ENCODE assay signal across 1 cellular context in the genomic region with DNA sequence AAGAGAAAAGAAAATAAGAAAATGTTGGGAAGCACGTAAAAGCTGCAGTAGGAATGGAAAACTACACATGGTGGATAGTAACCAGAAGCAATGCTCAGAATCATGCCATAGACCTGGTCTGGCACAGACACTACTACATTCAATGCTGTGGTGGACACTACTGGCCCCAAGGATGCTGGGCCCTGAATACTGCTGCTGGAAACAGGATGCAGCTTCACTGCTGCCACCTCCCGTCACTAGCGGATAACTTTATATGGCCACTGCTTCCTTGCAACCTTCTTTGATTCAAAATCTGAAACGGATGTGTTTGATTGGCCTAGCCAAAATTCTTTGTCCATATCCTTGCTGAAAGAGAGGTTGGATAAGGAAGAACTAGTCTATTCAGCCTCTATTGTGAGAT.
TF ChIP-seq lines count a peak whose summit lies in the region.

No MANE protein-coding gene starts in this region.

TF ChIP-seq in HepG2, 621 proteins besides CTCF, POLR2A, EP300 and RAD21 (continued from another document):
- TF ChIP-seq, protein P1, sequence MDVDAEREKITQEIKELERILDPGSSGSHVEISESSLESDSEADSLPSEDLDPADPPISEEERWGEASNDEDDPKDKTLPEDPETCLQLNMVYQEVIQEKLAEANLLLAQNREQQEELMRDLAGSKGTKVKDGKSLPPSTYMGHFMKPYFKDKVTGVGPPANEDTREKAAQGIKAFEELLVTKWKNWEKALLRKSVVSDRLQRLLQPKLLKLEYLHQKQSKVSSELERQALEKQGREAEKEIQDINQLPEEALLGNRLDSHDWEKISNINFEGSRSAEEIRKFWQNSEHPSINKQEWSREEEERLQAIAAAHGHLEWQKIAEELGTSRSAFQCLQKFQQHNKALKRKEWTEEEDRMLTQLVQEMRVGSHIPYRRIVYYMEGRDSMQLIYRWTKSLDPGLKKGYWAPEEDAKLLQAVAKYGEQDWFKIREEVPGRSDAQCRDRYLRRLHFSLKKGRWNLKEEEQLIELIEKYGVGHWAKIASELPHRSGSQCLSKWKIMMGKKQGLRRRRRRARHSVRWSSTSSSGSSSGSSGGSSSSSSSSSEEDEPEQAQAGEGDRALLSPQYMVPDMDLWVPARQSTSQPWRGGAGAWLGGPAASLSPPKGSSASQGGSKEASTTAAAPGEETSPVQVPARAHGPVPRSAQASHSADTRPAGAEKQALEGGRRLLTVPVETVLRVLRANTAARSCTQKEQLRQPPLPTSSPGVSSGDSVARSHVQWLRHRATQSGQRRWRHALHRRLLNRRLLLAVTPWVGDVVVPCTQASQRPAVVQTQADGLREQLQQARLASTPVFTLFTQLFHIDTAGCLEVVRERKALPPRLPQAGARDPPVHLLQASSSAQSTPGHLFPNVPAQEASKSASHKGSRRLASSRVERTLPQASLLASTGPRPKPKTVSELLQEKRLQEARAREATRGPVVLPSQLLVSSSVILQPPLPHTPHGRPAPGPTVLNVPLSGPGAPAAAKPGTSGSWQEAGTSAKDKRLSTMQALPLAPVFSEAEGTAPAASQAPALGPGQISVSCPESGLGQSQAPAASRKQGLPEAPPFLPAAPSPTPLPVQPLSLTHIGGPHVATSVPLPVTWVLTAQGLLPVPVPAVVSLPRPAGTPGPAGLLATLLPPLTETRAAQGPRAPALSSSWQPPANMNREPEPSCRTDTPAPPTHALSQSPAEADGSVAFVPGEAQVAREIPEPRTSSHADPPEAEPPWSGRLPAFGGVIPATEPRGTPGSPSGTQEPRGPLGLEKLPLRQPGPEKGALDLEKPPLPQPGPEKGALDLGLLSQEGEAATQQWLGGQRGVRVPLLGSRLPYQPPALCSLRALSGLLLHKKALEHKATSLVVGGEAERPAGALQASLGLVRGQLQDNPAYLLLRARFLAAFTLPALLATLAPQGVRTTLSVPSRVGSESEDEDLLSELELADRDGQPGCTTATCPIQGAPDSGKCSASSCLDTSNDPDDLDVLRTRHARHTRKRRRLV (CRISPR knock-in tag; IDR thresholded peaks at IDR 0.05), result no peak
